In genomic region chr5:7074176-7074575, GRCh38 we compare ENCODE assay signal across 13 cellular contexts.
"Had no signal": no experiment of that assay in that cellular context is flagged by ENCODE, and none has a peak within 500 bp of the region (broad histone marks: within the 10 kb centered on the region; RNA-seq: fewer than 3 reads in every experiment).

No MANE protein-coding gene starts in this region.

- H3K36me3 ChIP-seq: heart right ventricle, thoracic aorta had no signal

- H3K9ac ChIP-seq: parathyroid adenoma had no signal

- ATAC-seq: activated CD8-positive, alpha-beta T cell treated with anti-CD3 and anti-CD28 coated beads for 36 hours; activated naive CD4-positive, alpha-beta T cell treated with anti-CD3 and anti-CD28 coated beads, Interleukin-2, amount 50 U/mL, for 72 hours; activated T-cell treated with anti-CD3 and anti-CD28 coated beads, Interleukin-2, amount 50 U/mL, for 72 hours; heart right ventricle; T-helper 17 cell; WTC11 had no signal

- H3K4me3 ChIP-seq: heart right ventricle, lung, thoracic aorta had no signal

- H3K9me3 ChIP-seq: heart right ventricle, thoracic aorta had no signal

- H3K4me1 ChIP-seq: heart right ventricle, parathyroid adenoma had no signal

- H3K27ac ChIP-seq: heart right ventricle, parathyroid adenoma, thoracic aorta had no signal

- DNase-seq: activated CD4-positive, alpha-beta T cell treated with anti-CD3 and anti-CD28 coated beads for 48 hours; activated CD8-positive, alpha-beta memory T cell treated with anti-CD3 and anti-CD28 coated beads, Interleukin-2, amount 50 U/mL, for 4 hours; activated CD8-positive, alpha-beta T cell treated with anti-CD3 and anti-CD28 coated beads for 36 hours; activated gamma-delta T cell; activated T-cell treated with anti-CD3 and anti-CD28 coated beads, Interleukin-2, amount 50 U/mL, for 72 hours; heart right ventricle; stimulated activated CD4-positive, alpha-beta T cell treated with anti-CD3 and anti-CD28 coated beads, Interleukin-1b, Interleukin-23, amount 100 ng/mL, for 48 hours; T-helper 17 cell had no signal

- H2AFZ ChIP-seq: parathyroid adenoma had no signal

- H3K79me2 ChIP-seq: parathyroid adenoma had no signal
